Comparison of ENCODE assay signal across 24 cellular contexts in genomic region chr6:154822947-154823558, GRCh38.
DNase-seq lines count a peak whose midpoint lies in the region; ATAC-seq and TF ChIP-seq lines count a peak whose summit lies in the region.
"Had no signal": no experiment of that assay in that cellular context is flagged by ENCODE, and none has a peak within 500 bp of the region (broad histone marks: within the 10 kb centered on the region; RNA-seq: fewer than 3 reads in every experiment).

No MANE protein-coding gene starts in this region.

- peaks cover 74% of the 10 kb centered on the region for H3K36me3 ChIP-seq in Karpas-422 (ENCODE audit: insufficient read depth, low read length)
- H3K36me3 ChIP-seq in heart left ventricle: peaks cover 0 to 99% (median 83%) of the 10 kb centered on the region in 9 donors
- peaks cover 28% of the 10 kb centered on the region for H3K36me3 ChIP-seq in brain microvascular endothelial cell (replicated peaks)

- H4K20me1 ChIP-seq in Karpas-422 (ENCODE audit: insufficient read depth, low read depth, low read length): no peaks in the 10 kb centered on the region

- H3K4me3 Mint-ChIP-seq in activated T-cell treated with anti-CD3 and anti-CD28 coated beads, Interleukin-2, amount 50 U/mL, for 72 hours: no peak overlapping the region
- H3K4me3 Mint-ChIP-seq in progenitor cell of endocrine pancreas (ENCODE audit: low read depth): no peak overlapping the region
- H3K4me3 Mint-ChIP-seq: stimulated activated naive B cell treated with anti-CD40 and anti-IgM and Interleukin-4, amounts not matched to agents 10 μg/mL and 1 μg/mL and 100 μg/mL, for 72 hours had no signal

- WGBS in heart left ventricle, 4 donors: 72 to 80% (median 78%) methylated on average over 2 of the region's 2 CpGs

- peaks cover 3 to 41% of the 10 kb centered on the region in 2 donors for H3K36me3 Mint-ChIP-seq in activated T-cell treated with anti-CD3 and anti-CD28 coated beads, Interleukin-2, amount 50 U/mL, for 72 hours (ENCODE audit: insufficient read depth in 2 of 2)
- peaks cover 35% of the 10 kb centered on the region for H3K36me3 Mint-ChIP-seq in progenitor cell of endocrine pancreas (ENCODE audit: insufficient read depth)

- ATAC-seq in activated T-cell treated with anti-CD3 and anti-CD28 coated beads, Interleukin-2, amount 50 U/mL, for 72 hours (replicated peaks in 1 of 2): no peak
- ATAC-seq in heart left ventricle: peak; percentile 77 to 92 (median 90)
- ATAC-seq: body of pancreas; esophagus mucosa; stimulated activated naive B cell treated with anti-CD40 and anti-IgM and Interleukin-4, amounts not matched to agents 10 μg/mL and 1 μg/mL and 100 μg/mL, for 72 hours had no signal

- no peaks in the 10 kb centered on the region for H3K27me3 ChIP-seq in Karpas-422 (ENCODE audit: low read length)
- H3K27me3 ChIP-seq in heart left ventricle: no peaks in the 10 kb centered on the region
- no peaks in the 10 kb centered on the region for H3K27me3 ChIP-seq in brain microvascular endothelial cell (replicated peaks)
- H3K27me3 ChIP-seq: body of pancreas, dorsolateral prefrontal cortex, tibial artery had no signal

- H3K27ac ChIP-seq in Karpas-422 (ENCODE audit: low read length) (peak overlapping the region; percentile 99), heart left ventricle (peak overlapping the region in 8 of 12 donors; percentile 4 to 71 (median 44)), brain microvascular endothelial cell (no peak overlapping the region)
- H3K27ac ChIP-seq: A549, body of pancreas, C4-2B, RWPE1, tibial artery had no signal

- H3K4me2 ChIP-seq in Karpas-422 (ENCODE audit: low read depth, low read length, poor library complexity, severe bottlenecking): no peak overlapping the region
- H3K4me2 ChIP-seq: A549 had no signal

- H3K9me3 ChIP-seq in Karpas-422 (ENCODE audit: low read length) (no peaks in the 10 kb centered on the region), heart left ventricle (no peaks in the 10 kb centered on the region)
- H3K9me3 ChIP-seq: A549, body of pancreas, tibial artery had no signal

- H3K9me3 Mint-ChIP-seq in activated T-cell treated with anti-CD3 and anti-CD28 coated beads, Interleukin-2, amount 50 U/mL, for 72 hours: no peaks in the 10 kb centered on the region
- no peaks in the 10 kb centered on the region for H3K9me3 Mint-ChIP-seq in progenitor cell of endocrine pancreas (ENCODE audit: low read depth)
- H3K9me3 Mint-ChIP-seq: stimulated activated naive B cell treated with anti-CD40 and anti-IgM and Interleukin-4, amounts not matched to agents 10 μg/mL and 1 μg/mL and 100 μg/mL, for 72 hours had no signal

- intact Hi-C loops in heart left ventricle (cut with DNase I): no loop called here

- H3K4me1 Mint-ChIP-seq in activated T-cell treated with anti-CD3 and anti-CD28 coated beads, Interleukin-2, amount 50 U/mL, for 72 hours (ENCODE audit: low read depth): no peaks in the 10 kb centered on the region
- H3K4me1 Mint-ChIP-seq in progenitor cell of endocrine pancreas (ENCODE audit: low read depth): no peaks in the 10 kb centered on the region

- no peaks in the 10 kb centered on the region for H3K27me3 Mint-ChIP-seq in activated T-cell treated with anti-CD3 and anti-CD28 coated beads, Interleukin-2, amount 50 U/mL, for 72 hours (ENCODE audit: low read depth)
- no peaks in the 10 kb centered on the region for H3K27me3 Mint-ChIP-seq in progenitor cell of endocrine pancreas
- H3K27me3 Mint-ChIP-seq: stimulated activated naive B cell treated with anti-CD40 and anti-IgM and Interleukin-4, amounts not matched to agents 10 μg/mL and 1 μg/mL and 100 μg/mL, for 72 hours had no signal

- no peak for DNase-seq in activated T-cell treated with anti-CD3 and anti-CD28 coated beads, Interleukin-2, amount 50 U/mL, for 72 hours
- DNase-seq in activated T-cell treated with anti-CD3 and anti-CD28 coated beads, Interleukin-2, amount 50 U/mL, for 1 hour: no peak
- DNase-seq in Karpas-422 (no peak), heart left ventricle (peak in 1 of 5 donors; percentile 25), progenitor cell of endocrine pancreas (ENCODE audit: low spot score, unreplicated experiment) (no peak), brain microvascular endothelial cell (no peak), NCI-H526 treated with DMSO at 0.1 percent for 48 hours (lab: John Stamatoyannopoulos, UW) (no peak)
- DNase-seq in stimulated activated CD4-positive, alpha-beta T cell treated with anti-CD3 and anti-CD28 coated beads, Interleukin-1b, Interleukin-23, amount 100 ng/mL, for 48 hours: no peak
- DNase-seq: activated CD4-positive, alpha-beta T cell treated with anti-CD3 and anti-CD28 coated beads, Interleukin-2, amount 50 U/mL, for 1 hour; activated naive CD4-positive, alpha-beta T cell treated with Interleukin-2 at 50 U/mL for 16 hours; body of pancreas; DND-41; dorsolateral prefrontal cortex; H7; NCI-H1694 treated with DMSO at 0.1 percent for 48 hours; NK-92 treated with Interleukin-12 subunit alpha and Interleukin-12 subunit beta, amount 100 ng/mL, for 24 hours; stimulated activated CD4-positive, alpha-beta T cell treated with anti-CD3 and anti-CD28 coated beads, Interleukin-15, amount 100 ng/mL, for 24 hours; stimulated activated naive B cell treated with anti-CD40 and anti-IgM and Interleukin-4, amounts not matched to agents 10 μg/mL and 1 μg/mL and 100 μg/mL, for 72 hours; SW 1271; tibial artery had no signal

- no peak overlapping the region for H3K9ac ChIP-seq in Karpas-422 (ENCODE audit: low read length)

- peak overlapping the region; percentile 31 for H3K27ac Mint-ChIP-seq in activated T-cell treated with anti-CD3 and anti-CD28 coated beads, Interleukin-2, amount 50 U/mL, for 72 hours
- peak overlapping the region; percentile 6 for H3K27ac Mint-ChIP-seq in progenitor cell of endocrine pancreas
- H3K27ac Mint-ChIP-seq: stimulated activated naive B cell treated with anti-CD40 and anti-IgM and Interleukin-4, amounts not matched to agents 10 μg/mL and 1 μg/mL and 100 μg/mL, for 72 hours had no signal

- in situ Hi-C loops in brain microvascular endothelial cell (cut with HindIII; ENCODE audit: low pct_ligation_motif_present, low sequenced_read_pairs): no loop called here

- H3K4me3 ChIP-seq in Karpas-422 (ENCODE audit: low read length) (no peak overlapping the region), heart left ventricle (no peak overlapping the region), brain microvascular endothelial cell (ENCODE audit: low read depth, low read length) (no peak overlapping the region)
- H3K4me3 ChIP-seq: A549, body of pancreas, dorsolateral prefrontal cortex, tibial artery had no signal

- peaks cover 87% of the 10 kb centered on the region for H3K79me2 ChIP-seq in Karpas-422 (ENCODE audit: low read length)

- H2AFZ ChIP-seq in Karpas-422 (ENCODE audit: low read length): no peak overlapping the region

- TF ChIP-seq CTCF in heart left ventricle (IDR thresholded peaks at IDR 0.05) (no peak), progenitor cell of endocrine pancreas (IDR thresholded peaks at IDR 0.05; ENCODE audit: unreplicated experiment) (no peak), brain microvascular endothelial cell (IDR thresholded peaks at IDR 0.05; ENCODE audit: low read depth, low read length, missing control alignments) (no peak)

- H3K4me1 ChIP-seq in Karpas-422 (ENCODE audit: low read length): peaks cover 21% of the 10 kb centered on the region
- H3K4me1 ChIP-seq in heart left ventricle: peaks cover 0 to 27% (median 12%) of the 10 kb centered on the region in 12 donors
- H3K4me1 ChIP-seq: A549, body of pancreas had no signal

- no peak for TF ChIP-seq POLR2A in heart left ventricle (IDR thresholded peaks at IDR 0.05)

- H3K9me2 ChIP-seq in Karpas-422 (replicated peaks; ENCODE audit: insufficient read depth, low read length): no peaks in the 10 kb centered on the region

Comparison
In these comparisons a context has a peak if more than half of its experiments do, and no peak if none do; other contexts are left out.
1. ATAC-seq: peak in heart left ventricle (4 of 4); none in activated T-cell treated with anti-CD3 and anti-CD28 coated beads, Interleukin-2, amount 50 U/mL, for 72 hours (0 of 2).